8 cellular contexts compared by ENCODE assay signal in the genomic region with DNA sequence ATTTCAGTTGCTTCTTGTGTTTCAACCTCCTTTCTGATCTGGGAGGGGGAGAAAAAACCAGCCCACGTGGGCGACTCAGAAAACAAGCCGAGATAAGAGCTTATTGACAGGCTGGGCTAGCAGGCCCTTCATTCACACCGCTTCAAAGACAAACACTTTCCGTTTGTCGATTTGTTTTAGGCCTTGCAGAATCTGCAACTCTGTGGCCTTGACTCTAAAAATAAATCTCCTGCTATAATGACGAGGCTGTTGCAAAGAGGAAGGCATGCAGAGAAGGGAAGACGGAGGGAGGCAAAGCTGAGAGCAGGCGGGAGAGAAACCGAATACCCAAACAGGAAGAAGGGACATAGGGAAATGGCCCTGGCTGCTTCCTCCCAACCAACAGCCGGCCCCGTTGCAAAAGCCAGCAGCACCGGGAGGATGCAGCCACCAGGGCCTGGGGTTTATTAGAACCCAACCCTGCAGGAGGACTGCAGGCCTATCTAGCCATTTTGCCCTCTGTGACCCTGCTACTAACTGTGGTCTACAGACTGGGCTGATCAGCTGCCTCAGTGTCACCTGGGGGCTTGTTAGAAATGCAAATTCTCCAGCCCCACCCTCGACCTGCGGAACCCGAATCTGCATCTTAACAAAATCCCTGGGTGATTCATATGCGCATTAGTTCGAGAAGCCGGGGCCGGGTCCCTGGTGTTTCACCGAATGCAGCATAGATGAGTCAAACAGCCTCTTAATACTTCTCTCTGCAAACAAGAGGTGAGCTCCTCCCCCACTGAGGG.
DNase-seq lines count a peak whose midpoint lies in the region; ATAC-seq and TF ChIP-seq lines count a peak whose summit lies in the region.

No MANE protein-coding gene starts in this region.

- peaks cover 14% of the 10 kb centered on the region for H3K4me1 ChIP-seq in HAP-1
- H3K4me1 ChIP-seq in esophagus squamous epithelium = peaks cover 0 to 18% (median 3%) of the 10 kb centered on the region in 3 donors

- DNase-seq in HAP-1 (ENCODE audit: low spot score in 2 of 2) = peak; percentile 30 to 67
- DNase-seq in T-helper 9 cell = peak; percentile 18
- peak; percentile 74 for DNase-seq in amniotic epithelial cell (ENCODE audit: low read depth)
- peak; percentile 33 for DNase-seq in medulla oblongata (ENCODE audit: extremely low spot score)
- DNase-seq in stimulated activated CD8-positive, alpha-beta memory T cell treated with anti-CD3 and anti-CD28 coated beads, Interleukin-4, amount 100 ng/mL, for 48 hours = peak; percentile 67
- DNase-seq in esophagus squamous epithelium (lab: John Stamatoyannopoulos, UW) = no peak
- no peak for DNase-seq in NCI-H82 treated with DMSO at 0.1 percent for 48 hours (lab: John Stamatoyannopoulos, UW; ENCODE audit: unreplicated experiment)

- H3K4me3 ChIP-seq in HAP-1 (no peak overlapping the region), esophagus squamous epithelium (no peak overlapping the region)

- peak overlapping the region in 2 of 4 donors; percentile 55 to 64 for H3K27ac ChIP-seq in esophagus squamous epithelium

- in situ Hi-C loops in HAP-1 (cut with MboI; ENCODE audit: low sequenced_read_pairs) = no loop called here

- no peak for ATAC-seq in GM18505 (IDR thresholded peaks at IDR 0.05; ENCODE audit: unreplicated experiment)

- TF ChIP-seq POLR2A in GM18505 (IDR thresholded peaks at IDR 0.05; ENCODE audit: borderline replicate concordance, extremely low read depth, insufficient read depth, insufficient read length) = no peak
- TF ChIP-seq POLR2A in esophagus squamous epithelium (IDR thresholded peaks at IDR 0.05) = no peak

- WGBS in esophagus squamous epithelium, 2 donors = 38 to 55% methylated on average over 9 to 15 of the region's 21 CpGs

- intact Hi-C loops in esophagus squamous epithelium (cut with DNase I) = no loop called here

- no peak for TF ChIP-seq CTCF in esophagus squamous epithelium (IDR thresholded peaks at IDR 0.05)

- no peaks in the 10 kb centered on the region for H3K9me3 ChIP-seq in HAP-1
- no peaks in the 10 kb centered on the region for H3K9me3 ChIP-seq in esophagus squamous epithelium

- H3K36me3 ChIP-seq in HAP-1 (replicated peaks) (no peaks in the 10 kb centered on the region), esophagus squamous epithelium (no peaks in the 10 kb centered on the region)

- no peaks in the 10 kb centered on the region for H3K27me3 ChIP-seq in HAP-1 (ENCODE audit: low read depth)
- no peaks in the 10 kb centered on the region for H3K27me3 ChIP-seq in esophagus squamous epithelium

Comparison
In these comparisons a context has a peak if more than half of its experiments do, and no peak if none do; other contexts are left out.
1. DNase-seq: peak in HAP-1 (2 of 2), T-helper 9 cell (single experiment), amniotic epithelial cell (single experiment), medulla oblongata (single experiment) and stimulated activated CD8-positive, alpha-beta memory T cell treated with anti-CD3 and anti-CD28 coated beads, Interleukin-4, amount 100 ng/mL, for 48 hours (single experiment); none in esophagus squamous epithelium (single experiment) and NCI-H82 treated with DMSO at 0.1 percent for 48 hours (single experiment).